Comparison of ENCODE assay signal across 8 cellular contexts in genomic region chr17:4986403-4986802, GRCh38. TPM values are rescaled to one million over a fixed set of nuclear protein-coding genes. Genes with fewer than 3 reads are reported as not detected.
A peak's percentile ranks its signal among the peaks of the same experiment; 100 is the strongest.
DNase-seq lines count a peak whose midpoint lies in the region; ATAC-seq and TF ChIP-seq lines count a peak whose summit lies in the region.

No MANE protein-coding gene starts in this region.

- H3K4me3 Mint-ChIP-seq in neural crest cell, result peak overlapping the region; percentile 88

- peak overlapping the region; percentile 77 for H3K9ac ChIP-seq in OCI-LY1 (ENCODE audit: low read length)

- no peak for ATAC-seq in omental fat pad (ENCODE audit: low FRiP score)

- H3K4me2 ChIP-seq in OCI-LY1 (ENCODE audit: low read length), result peak overlapping the region; percentile 83

- H3K27ac ChIP-seq in OCI-LY1 (ENCODE audit: low read depth, low read length, poor library complexity, severe bottlenecking), result peak overlapping the region; percentile 22
- H3K27ac ChIP-seq in effector memory CD4-positive, alpha-beta T cell (ENCODE audit: insufficient read depth, low read length, poor library complexity, severe bottlenecking), result peak overlapping the region; percentile 94

- CTCF ChIA-PET in HEK293T (lab: Yijun Ruan, JAX), result interaction anchor here (1.0 to 1.5 kb wide), 4 partner anchors 21 to 83 kb away, joined by 3 to 7 read pairs (median 4); partner anchors contain the start of gene CHRNE

- H2AFZ ChIP-seq in OCI-LY1 (ENCODE audit: low read length), result no peak overlapping the region

- H3K36me3 ChIP-seq in OCI-LY1 (ENCODE audit: insufficient read depth, low read length), result peaks cover 21% of the 10 kb centered on the region
- H3K36me3 ChIP-seq in effector memory CD4-positive, alpha-beta T cell (ENCODE audit: control insufficient read depth, insufficient read depth, low read length), result peaks cover 14% of the 10 kb centered on the region

- H3K4me1 ChIP-seq in OCI-LY1 (ENCODE audit: insufficient read depth, low read length, severe bottlenecking), result peaks cover 25% of the 10 kb centered on the region
- H3K4me1 ChIP-seq in effector memory CD4-positive, alpha-beta T cell (ENCODE audit: control insufficient read depth, insufficient read depth, low read length, poor library complexity, severe bottlenecking), result peaks cover 24% of the 10 kb centered on the region

- DNase-seq in COLO668 (lab: John Stamatoyannopoulos, UW; ENCODE audit: unreplicated experiment), result peak; percentile 13
- peak in 1 of 3 donors; percentile 47 for DNase-seq in effector memory CD4-positive, alpha-beta T cell
- no peak for DNase-seq in neural crest cell (ENCODE audit: low read depth, low spot score)
- no peak for DNase-seq in NCI-H1105 (lab: John Stamatoyannopoulos, UW)
- DNase-seq in omental fat pad (ENCODE audit: low spot score), result no peak
- no peak for DNase-seq in NCI-H69 (lab: John Stamatoyannopoulos, UW)
- DNase-seq in HEK293T (ENCODE audit: extremely low spot score), result no peak

- POLR2A ChIA-PET in HEK293T (lab: Yijun Ruan, JAX), result interaction anchor here (0.7 to 5.1 kb wide), 13 partner anchors 11 to 77 kb away, joined by 3 to 39 read pairs (median 4); partner anchors contain the start of genes INCA1, KIF1C, PFN1 and RNF167

- no peaks in the 10 kb centered on the region for H4K20me1 ChIP-seq in OCI-LY1 (ENCODE audit: insufficient read depth, low read length)

- no peaks in the 10 kb centered on the region for H3K79me2 ChIP-seq in OCI-LY1 (ENCODE audit: insufficient read depth, low read length)

- no peaks in the 10 kb centered on the region for H3K27me3 ChIP-seq in OCI-LY1 (ENCODE audit: insufficient read depth, low read length)
- H3K27me3 ChIP-seq in effector memory CD4-positive, alpha-beta T cell (replicated peaks; ENCODE audit: control insufficient read depth, insufficient read depth, low read length, poor library complexity, severe bottlenecking), result no peaks in the 10 kb centered on the region

- H3K27ac Mint-ChIP-seq in neural crest cell (ENCODE audit: unreplicated experiment), result no peak overlapping the region

- H3K9me3 Mint-ChIP-seq in neural crest cell, result no peaks in the 10 kb centered on the region

- H3K9me3 ChIP-seq in OCI-LY1 (ENCODE audit: low read length), result no peaks in the 10 kb centered on the region
- no peaks in the 10 kb centered on the region for H3K9me3 ChIP-seq in effector memory CD4-positive, alpha-beta T cell (ENCODE audit: control insufficient read depth, low read length)

- peak overlapping the region; percentile 72 for H3K4me3 ChIP-seq in OCI-LY1 (ENCODE audit: low read depth, low read length, poor library complexity, severe bottlenecking)
- H3K4me3 ChIP-seq in effector memory CD4-positive, alpha-beta T cell (ENCODE audit: insufficient read depth, low read depth, low read length, poor library complexity, severe bottlenecking), result peak overlapping the region; percentile 100

- 0 out of 2 replicates have a peak, but pooled peaks cover 2% of the 10 kb centered on the region for H3F3A ChIP-seq in OCI-LY1 (ENCODE audit: insufficient read depth, low read length)

- TF ChIP-seq CTCF in OCI-LY1 (IDR thresholded peaks at IDR 0.05; ENCODE audit: low read length), result no peak
- TF ChIP-seq CTCF in neural crest cell (conservative IDR thresholded peaks at IDR 0.05), result no peak
- TF ChIP-seq CTCF in omental fat pad (IDR thresholded peaks at IDR 0.05), result no peak

- no peaks in the 10 kb centered on the region for H3K27me3 Mint-ChIP-seq in neural crest cell (ENCODE audit: low read depth)

- no peaks in the 10 kb centered on the region for H3K9me2 ChIP-seq in OCI-LY1 (ENCODE audit: low read depth, low read length)

- peaks cover 28% of the 10 kb centered on the region for H3K4me1 Mint-ChIP-seq in neural crest cell

- H3K36me3 Mint-ChIP-seq in neural crest cell (ENCODE audit: low read depth), result no peaks in the 10 kb centered on the region

TF ChIP-seq in HEK293T, 16 proteins besides CTCF, POLR2A, EP300 and RAD21:
- TF ChIP-seq PKNOX1 (IDR thresholded peaks at IDR 0.05) (no peak), BHLHE40 (IDR thresholded peaks at IDR 0.05; ENCODE audit: borderline replicate concordance) (no peak), CTBP1 (IDR thresholded peaks at IDR 0.05; ENCODE audit: borderline replicate concordance) (no peak), SP1 (IDR thresholded peaks at IDR 0.05) (no peak), FOXA1 (IDR thresholded peaks at IDR 0.05) (no peak), LEF1 (IDR thresholded peaks at IDR 0.05; ENCODE audit: borderline replicate concordance) (no peak), NFRKB (IDR thresholded peaks at IDR 0.05) (no peak), HDGF (IDR thresholded peaks at IDR 0.05; ENCODE audit: borderline replicate concordance) (no peak), TARDBP (IDR thresholded peaks at IDR 0.05) (no peak), ELF4 (IDR thresholded peaks at IDR 0.05) (no peak), FOXM1 (IDR thresholded peaks at IDR 0.05; ENCODE audit: borderline replicate concordance) (no peak), FOXK2 (IDR thresholded peaks at IDR 0.05) (no peak), ZNF384 (IDR thresholded peaks at IDR 0.05) (no peak), SUZ12 (IDR thresholded peaks at IDR 0.05) (no peak), L3MBTL2 (conservative IDR thresholded peaks at IDR 0.05) (no peak), ARNT (IDR thresholded peaks at IDR 0.05) (no peak)

RNA-seq across cellular contexts. Expression of gene CAMTA2, which starts 1.1 kb away (rescaled TPM):
- 12.5 and 17.4 TPM in 2 replicates for total RNA-seq in neural crest cell
- 10 to 100 TPM; 11.4 to 27.7 (median 21.4) TPM for total RNA-seq in omental fat pad

RNA-seq across cellular contexts. Expression of gene INCA1, which starts 10.9 kb away (rescaled TPM):
- total RNA-seq in neural crest cell, result 0.43 and 0.86 TPM in 2 replicates
- 1 to 10 TPM in 3 of 4 donors, not detected in 1; 1.0 to 1.4 (median 1.3) TPM for total RNA-seq in omental fat pad

RNA-seq across cellular contexts. Expression of gene KIF1C, which starts 11.3 kb away (rescaled TPM):
- 61.7 and 68.4 TPM in 2 replicates for total RNA-seq in neural crest cell
- total RNA-seq in omental fat pad, result 10 to 100 TPM; 64.5 to 92.5 (median 76.4) TPM

RNA-seq across cellular contexts. Expression of gene SPAG7, which starts 18.8 kb away (rescaled TPM):
- total RNA-seq in neural crest cell (76.9 and 78.9 TPM in 2 replicates), omental fat pad (10 to 100 TPM; 45.3 to 71.0 (median 47.5) TPM)

RNA-seq across cellular contexts. Expression of gene ENO3, which starts 35.5 kb away (rescaled TPM):
- 9.1 and 10.6 TPM in 2 replicates for total RNA-seq in neural crest cell
- 1 to 10 TPM; 2.8 to 5.3 (median 3.3) TPM for total RNA-seq in omental fat pad
